ENCODE assay signal across 15 cellular contexts in genomic region chr4:156053174-156053573, GRCh38.
DNase-seq lines count a peak whose midpoint lies in the region; ATAC-seq and TF ChIP-seq lines count a peak whose summit lies in the region.
"Had no signal": no experiment of that assay in that cellular context is flagged by ENCODE, and none has a peak within 500 bp of the region (broad histone marks: within the 10 kb centered on the region; RNA-seq: fewer than 3 reads in every experiment).

No MANE protein-coding gene starts in this region.

- H3K27me3 ChIP-seq in breast epithelium = no peaks in the 10 kb centered on the region
- H3K27me3 ChIP-seq: BLaER1 treated with 17β-estradiol and CSF1 and Interleukin-3, amounts not matched to agents 10 nM and 100 nM had no signal

- no peak overlapping the region for H3K4me3 Mint-ChIP-seq in MCF 10A (ENCODE audit: unreplicated experiment)
- H3K4me3 Mint-ChIP-seq in WTC11 = no peak overlapping the region
- H3K4me3 Mint-ChIP-seq in progenitor cell of endocrine pancreas (ENCODE audit: low read depth) = no peak overlapping the region
- H3K4me3 Mint-ChIP-seq: CD4-positive, CD25-positive, alpha-beta regulatory T cell; GM23338 had no signal

- ATAC-seq in WTC11 = no peak
- peak; percentile 55 for ATAC-seq in esophagus mucosa
- ATAC-seq: GM23338 had no signal

- H3K36me3 Mint-ChIP-seq in MCF 10A (ENCODE audit: insufficient read depth, unreplicated experiment) (no peaks in the 10 kb centered on the region), WTC11 (no peaks in the 10 kb centered on the region; the same call in 1 of the 2 replicates), progenitor cell of endocrine pancreas (ENCODE audit: insufficient read depth) (no peaks in the 10 kb centered on the region)
- H3K36me3 Mint-ChIP-seq: CD4-positive, CD25-positive, alpha-beta regulatory T cell had no signal

- H3K4me1 ChIP-seq in breast epithelium = no peaks in the 10 kb centered on the region
- H3K4me1 ChIP-seq: BLaER1 treated with 17β-estradiol and CSF1 and Interleukin-3, amounts not matched to agents 10 nM and 100 nM had no signal

- DNase-seq in MCF 10A (ENCODE audit: unreplicated experiment) (peak; percentile 14), breast epithelium (ENCODE audit: low spot score in 2 of 2) (no peak), WTC11 (ENCODE audit: low spot score) (no peak), Kasumi-1 (lab: John Stamatoyannopoulos, UW) (no peak), progenitor cell of endocrine pancreas (ENCODE audit: low spot score, unreplicated experiment) (no peak)
- DNase-seq in activated CD4-positive, alpha-beta T cell treated with anti-CD3 and anti-CD28 coated beads, Interleukin-2, amount 50 U/mL, for 48 hours = no peak
- no peak for DNase-seq in stimulated activated CD4-positive, alpha-beta T cell treated with anti-CD3 and anti-CD28 coated beads, Interleukin-2, amount 100 ng/mL, for 48 hours
- DNase-seq: ACHN; CD4-positive, CD25-positive, alpha-beta regulatory T cell; DND-41; GDM1; H7 had no signal

- no peak overlapping the region for H3K27ac ChIP-seq in breast epithelium
- H3K27ac ChIP-seq: BLaER1 treated with 17β-estradiol and CSF1 and Interleukin-3, amounts not matched to agents 10 nM and 100 nM had no signal

- no TSS peak for BruUV-seq in MCF 10A (replicated peaks; lab: Mats Ljungman, UMichigan)

- H3K27me3 Mint-ChIP-seq in MCF 10A (ENCODE audit: insufficient read depth, unreplicated experiment) = no peaks in the 10 kb centered on the region
- H3K27me3 Mint-ChIP-seq in WTC11 (ENCODE audit: low read depth) = no peaks in the 10 kb centered on the region
- no peaks in the 10 kb centered on the region for H3K27me3 Mint-ChIP-seq in progenitor cell of endocrine pancreas
- H3K27me3 Mint-ChIP-seq: CD4-positive, CD25-positive, alpha-beta regulatory T cell had no signal

- no peak overlapping the region for H3K27ac Mint-ChIP-seq in MCF 10A (ENCODE audit: low read depth, unreplicated experiment)
- H3K27ac Mint-ChIP-seq in WTC11 = peak overlapping the region; percentile 33; the same call in 1 of the 2 replicates
- H3K27ac Mint-ChIP-seq in progenitor cell of endocrine pancreas = no peak overlapping the region
- H3K27ac Mint-ChIP-seq: CD4-positive, CD25-positive, alpha-beta regulatory T cell; GM23338 had no signal

- no peaks in the 10 kb centered on the region for H3K36me3 ChIP-seq in breast epithelium
- H3K36me3 ChIP-seq: BLaER1 treated with 17β-estradiol and CSF1 and Interleukin-3, amounts not matched to agents 10 nM and 100 nM had no signal

- no peaks in the 10 kb centered on the region for H3K9me3 ChIP-seq in breast epithelium
- H3K9me3 ChIP-seq: BLaER1 treated with 17β-estradiol and CSF1 and Interleukin-3, amounts not matched to agents 10 nM and 100 nM had no signal

- no peaks in the 10 kb centered on the region for H3K9me3 Mint-ChIP-seq in MCF 10A (ENCODE audit: unreplicated experiment)
- peaks cover 3% of the 10 kb centered on the region; the same call in 1 of the 2 replicates for H3K9me3 Mint-ChIP-seq in WTC11
- peaks cover 3% of the 10 kb centered on the region for H3K9me3 Mint-ChIP-seq in progenitor cell of endocrine pancreas (ENCODE audit: low read depth)
- H3K9me3 Mint-ChIP-seq: GM23338 had no signal

- TF ChIP-seq CTCF in MCF 10A (IDR thresholded peaks at IDR 0.05; ENCODE audit: unreplicated experiment) (no peak), breast epithelium (IDR thresholded peaks at IDR 0.05) (no peak), WTC11 (IDR thresholded peaks at IDR 0.05) (no peak), progenitor cell of endocrine pancreas (IDR thresholded peaks at IDR 0.05; ENCODE audit: unreplicated experiment) (no peak)

- no peak for TF ChIP-seq POLR2A in breast epithelium (IDR thresholded peaks at IDR 0.05)

- H3K4me1 Mint-ChIP-seq in MCF 10A (ENCODE audit: insufficient read depth, unreplicated experiment) = no peaks in the 10 kb centered on the region
- H3K4me1 Mint-ChIP-seq in WTC11 = no peaks in the 10 kb centered on the region
- no peaks in the 10 kb centered on the region for H3K4me1 Mint-ChIP-seq in progenitor cell of endocrine pancreas (ENCODE audit: low read depth)
- H3K4me1 Mint-ChIP-seq: CD4-positive, CD25-positive, alpha-beta regulatory T cell; GM23338 had no signal

- intact Hi-C loops in MCF 10A (cut with micrococcal nuclease) = no loop called here
- intact Hi-C loops in breast epithelium (cut with DNase I; ENCODE audit: low total_unique reads) = no loop called here

- no peak overlapping the region for H3K4me3 ChIP-seq in breast epithelium
- H3K4me3 ChIP-seq: BLaER1 treated with 17β-estradiol and CSF1 and Interleukin-3, amounts not matched to agents 10 nM and 100 nM; GM23338 had no signal

- POLR2A ChIA-PET in MCF 10A (lab: Yijun Ruan, JAX) (no interaction called here), WTC11 (lab: Charles Lee) (no interaction called here)

- CTCF ChIA-PET in MCF 10A (lab: Yijun Ruan, JAX) = no interaction called here
- CTCF ChIA-PET in WTC11 (lab: Charles Lee) = interaction anchor here (0.9 kb wide), 1 partner anchor 15 kb away, joined by 3 read pairs; no protein-coding TSS in a partner anchor

TF ChIP-seq in WTC11, 78 proteins besides CTCF, POLR2A, EP300 and RAD21:
- TF ChIP-seq NR2C2 (CRISPR knock-in tag; IDR thresholded peaks at IDR 0.05) = no peak
- no peak for TF ChIP-seq MAX (CRISPR knock-in tag; IDR thresholded peaks at IDR 0.05)
- TF ChIP-seq SP1 (CRISPR knock-in tag; conservative IDR thresholded peaks at IDR 0.05) = no peak
- TF ChIP-seq ATF2 (CRISPR knock-in tag; IDR thresholded peaks at IDR 0.05; ENCODE audit: borderline replicate concordance, low read depth) = no peak
- no peak for TF ChIP-seq ZNF317 (CRISPR knock-in tag; IDR thresholded peaks at IDR 0.05; ENCODE audit: borderline replicate concordance, low read depth)
- TF ChIP-seq PREB (CRISPR knock-in tag; IDR thresholded peaks at IDR 0.05; ENCODE audit: borderline replicate concordance) = no peak
- no peak for TF ChIP-seq MXD4 (CRISPR knock-in tag; IDR thresholded peaks at IDR 0.05; ENCODE audit: borderline replicate concordance)
- TF ChIP-seq SMAD4 (CRISPR knock-in tag; IDR thresholded peaks at IDR 0.05) = no peak
- TF ChIP-seq SMAD3 (CRISPR knock-in tag; IDR thresholded peaks at IDR 0.05; ENCODE audit: borderline replicate concordance) = no peak
- no peak for TF ChIP-seq JUN (CRISPR knock-in tag; IDR thresholded peaks at IDR 0.05)
- TF ChIP-seq IRF2 (CRISPR knock-in tag; IDR thresholded peaks at IDR 0.05; ENCODE audit: borderline replicate concordance, low read depth) = no peak
- TF ChIP-seq E2F4 (CRISPR knock-in tag; IDR thresholded peaks at IDR 0.05; ENCODE audit: borderline replicate concordance, low read depth) = no peak
- no peak for TF ChIP-seq ZSCAN18 (CRISPR knock-in tag; IDR thresholded peaks at IDR 0.05)
- no peak for TF ChIP-seq ZNF219 (CRISPR knock-in tag; IDR thresholded peaks at IDR 0.05; ENCODE audit: borderline replicate concordance)
- TF ChIP-seq FOXK1 (CRISPR knock-in tag; IDR thresholded peaks at IDR 0.05) = no peak
